Comparison of ENCODE assay signal across 1 cellular context in genomic region chr16:46658925-46659324, GRCh38.
TF ChIP-seq lines count a peak whose summit lies in the region.

No MANE protein-coding gene starts in this region.

TF ChIP-seq in WTC11, 78 proteins besides CTCF, POLR2A, EP300 and RAD21 (continued from another document):
- TF ChIP-seq PREB (CRISPR knock-in tag; IDR thresholded peaks at IDR 0.05; ENCODE audit: borderline replicate concordance), result no peak
- TF ChIP-seq HMGA2 (CRISPR knock-in tag; IDR thresholded peaks at IDR 0.05), result no peak
- TF ChIP-seq STAT6 (CRISPR knock-in tag; conservative IDR thresholded peaks at IDR 0.05; ENCODE audit: low read depth), result no peak
